ENCODE assay signal across 20 cellular contexts in genomic region chrX:123263246-123263757, GRCh38.
"Had no signal": no experiment of that assay in that cellular context is flagged by ENCODE, and none has a peak within 500 bp of the region (broad histone marks: within the 10 kb centered on the region; RNA-seq: fewer than 3 reads in every experiment).

No MANE protein-coding gene starts in this region.

- H3K27me3 Mint-ChIP-seq: activated CD8-positive, alpha-beta memory T cell treated with anti-CD3 and anti-CD28 coated beads, Interleukin-2, amount 10 ng/mL, durations not matched to agents 7 days and 5 days; dendritic cell treated with granulocyte-macrophage colony-stimulating factor and Interleukin-4, amounts not matched to agents 40 ng/mL and 50 ng/mL, for 4 days; stimulated activated memory B cell treated with anti-CD40 and anti-IgM and Interleukin-4, amounts not matched to agents 10 μg/mL and 1 μg/mL and 100 μg/mL, for 72 hours had no signal

- H3K4me1 ChIP-seq: lower lobe of right lung, prostate gland, right lobe of liver, tibial nerve had no signal

- H3K9me3 ChIP-seq: lower lobe of right lung, neutrophil, prostate gland, right lobe of liver, tibial nerve had no signal

- H3K4me3 Mint-ChIP-seq: activated CD8-positive, alpha-beta memory T cell treated with anti-CD3 and anti-CD28 coated beads, Interleukin-2, amount 10 ng/mL, durations not matched to agents 7 days and 5 days; activated T-cell treated with anti-CD3 and anti-CD28 coated beads, Interleukin-2, amount 50 U/mL, for 24 hours; dendritic cell treated with granulocyte-macrophage colony-stimulating factor and Interleukin-4, amounts not matched to agents 40 ng/mL and 50 ng/mL, for 4 days; stimulated activated memory B cell treated with anti-CD40 and anti-IgM and Interleukin-4, amounts not matched to agents 10 μg/mL and 1 μg/mL and 100 μg/mL, for 72 hours had no signal

- H3K9me3 Mint-ChIP-seq: activated naive CD4-positive, alpha-beta T cell treated with anti-CD3 and anti-CD28 coated beads, Interleukin-2, amount 50 U/mL, for 72 hours; activated T-cell treated with anti-CD3 and anti-CD28 coated beads, Interleukin-2, amount 50 U/mL, for 24 hours had no signal

- H3K27me3 ChIP-seq: hepatocyte, neutrophil, right lobe of liver had no signal

- H3K4me3 ChIP-seq: hepatocyte, lower lobe of right lung, prostate gland, right lobe of liver, tibial nerve had no signal

- H3K36me3 Mint-ChIP-seq: activated CD8-positive, alpha-beta memory T cell treated with anti-CD3 and anti-CD28 coated beads, Interleukin-2, amount 10 ng/mL, durations not matched to agents 7 days and 5 days; activated naive CD4-positive, alpha-beta T cell treated with anti-CD3 and anti-CD28 coated beads, Interleukin-2, amount 50 U/mL, for 72 hours; stimulated activated memory B cell treated with anti-CD40 and anti-IgM and Interleukin-4, amounts not matched to agents 10 μg/mL and 1 μg/mL and 100 μg/mL, for 72 hours had no signal

- H3K27ac Mint-ChIP-seq: activated CD8-positive, alpha-beta memory T cell treated with anti-CD3 and anti-CD28 coated beads, Interleukin-2, amount 10 ng/mL, durations not matched to agents 7 days and 5 days; activated naive CD4-positive, alpha-beta T cell treated with anti-CD3 and anti-CD28 coated beads, Interleukin-2, amount 50 U/mL, for 72 hours; activated T-cell treated with anti-CD3 and anti-CD28 coated beads, Interleukin-2, amount 50 U/mL, for 24 hours; dendritic cell treated with granulocyte-macrophage colony-stimulating factor and Interleukin-4, amounts not matched to agents 40 ng/mL and 50 ng/mL, for 4 days; stimulated activated memory B cell treated with anti-CD40 and anti-IgM and Interleukin-4, amounts not matched to agents 10 μg/mL and 1 μg/mL and 100 μg/mL, for 72 hours had no signal

- ATAC-seq: activated CD8-positive, alpha-beta memory T cell treated with anti-CD3 and anti-CD28 coated beads, Interleukin-2, amount 10 ng/mL, durations not matched to agents 7 days and 5 days; activated naive CD4-positive, alpha-beta T cell treated with anti-CD3 and anti-CD28 coated beads, Interleukin-2, amount 50 U/mL, for 72 hours; lower lobe of right lung; right lobe of liver; stimulated activated memory B cell treated with anti-CD40 and anti-IgM and Interleukin-4, amounts not matched to agents 10 μg/mL and 1 μg/mL and 100 μg/mL, for 72 hours had no signal

- H3K27ac ChIP-seq: hepatocyte, lower lobe of right lung, neutrophil, prostate gland, right lobe of liver, tibial nerve had no signal

- H3K36me3 ChIP-seq: lower lobe of right lung, neutrophil, prostate gland, right lobe of liver, tibial nerve had no signal

- DNase-seq: activated CD4-positive, alpha-beta T cell treated with anti-CD3 and anti-CD28 coated beads, Interleukin-2, amount 50 U/mL, for 4 hours; activated CD4-positive, CD25-positive, alpha-beta regulatory T cell treated with anti-CD3 and anti-CD28 coated beads, Interleukin-2, amount 50 U/mL, for 72 hours; activated CD8-positive, alpha-beta memory T cell treated with anti-CD3 and anti-CD28 coated beads, Interleukin-2, amount 10 ng/mL, durations not matched to agents 7 days and 5 days; activated effector memory CD4-positive, alpha-beta T cell treated with anti-CD3 and anti-CD28 coated beads, Interleukin-2, amount 50 U/mL, for 16 hours; activated T-cell treated with anti-CD3 and anti-CD28 coated beads, Interleukin-2, amount 50 U/mL, for 24 hours; amniotic stem cell; cerebellar nuclear complex; erythroblast; lower lobe of right lung; midbrain; right lobe of liver; stimulated activated CD4-positive, alpha-beta T cell treated with anti-CD3 and anti-CD28 coated beads, Interleukin-1b, Interleukin-23, amount 100 ng/mL, for 48 hours; T-helper 2 cell had no signal

- H3K4me1 Mint-ChIP-seq: activated CD8-positive, alpha-beta memory T cell treated with anti-CD3 and anti-CD28 coated beads, Interleukin-2, amount 10 ng/mL, durations not matched to agents 7 days and 5 days; stimulated activated memory B cell treated with anti-CD40 and anti-IgM and Interleukin-4, amounts not matched to agents 10 μg/mL and 1 μg/mL and 100 μg/mL, for 72 hours had no signal
